In the genomic region with DNA sequence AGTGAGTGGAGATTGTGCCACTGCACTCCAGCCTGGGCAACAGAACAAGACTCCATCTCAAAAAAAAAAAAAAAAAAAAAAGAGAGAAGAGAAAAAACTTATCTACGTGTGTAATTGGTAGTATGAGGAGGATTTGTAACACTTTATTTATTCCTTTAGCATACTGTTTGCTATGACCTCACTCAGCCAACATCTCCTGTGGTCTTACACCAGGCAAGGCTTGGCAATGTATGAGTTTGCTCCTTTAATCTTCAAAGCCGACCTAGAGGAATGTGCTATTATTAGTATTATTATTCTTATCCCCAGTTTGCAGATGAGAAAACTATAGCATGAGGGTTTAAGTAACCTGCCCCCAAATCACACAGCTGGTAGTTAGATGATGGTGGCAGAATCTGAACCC, we compare ENCODE assay signal across 23 cellular contexts.
"Had no signal": no experiment of that assay in that cellular context is flagged by ENCODE, and none has a peak within 500 bp of the region (broad histone marks: within the 10 kb centered on the region; RNA-seq: fewer than 3 reads in every experiment).

No MANE protein-coding gene starts in this region.

- DNase-seq: activated CD4-positive, alpha-beta T cell treated with anti-CD3 and anti-CD28 coated beads for 48 hours; activated CD4-positive, CD25-positive, alpha-beta regulatory T cell; activated CD8-positive, alpha-beta T cell treated with anti-CD3 and anti-CD28 coated beads for 36 hours; activated naive CD4-positive, alpha-beta T cell; activated naive CD8-positive, alpha-beta T cell treated with anti-CD3 and anti-CD28 coated beads for 36 hours; activated T-cell treated with anti-CD3 and anti-CD28 coated beads, Interleukin-2, amount 50 U/mL, for 1 hour; amygdala; head of caudate nucleus; kidney; mammary epithelial cell; midbrain; nephron progenitor cell; nucleus accumbens; retina; stimulated activated naive CD8-positive, alpha-beta T cell treated with anti-CD3 and anti-CD28 coated beads, Interleukin-15, Interleukin-2, amounts not matched to agents 100 U/mL and 50 U/mL, for 24 hours; substantia nigra; tibial artery had no signal

- ATAC-seq: activated CD8-positive, alpha-beta T cell treated with anti-CD3 and anti-CD28 coated beads for 36 hours; activated T-helper 17 cell treated with anti-CD3 and anti-CD28 coated beads, Interleukin-2, amount 50 U/mL, for 72 hours; left lobe of liver; stimulated activated naive CD8-positive, alpha-beta T cell treated with anti-CD3 and anti-CD28 coated beads, Interleukin-15, Interleukin-2, amounts not matched to agents 100 U/mL and 50 U/mL, for 24 hours had no signal

- H3K36me3 ChIP-seq: tibial artery had no signal

- H3K4me3 ChIP-seq: coronary artery, tibial artery had no signal

- H3K27ac ChIP-seq: coronary artery, tibial artery had no signal

- H3K27me3 ChIP-seq: tibial artery had no signal

- FAIRE-seq: frontal cortex, kidney, TTC549, urothelium cell line had no signal

- H3K9me3 ChIP-seq: tibial artery had no signal
